Comparison of ENCODE assay signal across 12 cellular contexts in the genomic region with DNA sequence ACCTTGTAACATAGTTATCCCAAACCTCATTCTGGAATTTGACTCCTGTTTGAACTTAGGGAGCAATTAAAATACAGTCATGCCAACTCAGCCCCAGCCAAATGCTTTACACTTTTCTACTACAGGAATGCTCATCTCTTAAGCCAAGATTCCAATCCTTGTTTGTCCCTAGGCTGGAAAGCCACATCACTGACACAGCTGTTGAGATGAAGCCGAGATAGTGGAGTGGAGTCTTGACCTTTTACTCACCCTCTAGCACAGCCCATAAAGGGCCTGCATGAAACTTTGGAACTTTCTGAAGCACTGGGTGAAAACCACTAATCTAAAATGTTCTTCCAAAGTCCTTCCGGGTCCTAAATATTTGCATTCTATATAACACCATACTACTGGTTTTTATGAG.
A peak's percentile ranks its signal among the peaks of the same experiment; 100 is the strongest.
DNase-seq lines count a peak whose midpoint lies in the region; ATAC-seq, FAIRE-seq and TF ChIP-seq lines count a peak whose summit lies in the region.
"Had no signal": no experiment of that assay in that cellular context is flagged by ENCODE, and none has a peak within 500 bp of the region (broad histone marks: within the 10 kb centered on the region; RNA-seq: fewer than 3 reads in every experiment).

No MANE protein-coding gene starts in this region.

- TF ChIP-seq CTCF in breast epithelium (IDR thresholded peaks at IDR 0.05) (no peak), MCF 10A (IDR thresholded peaks at IDR 0.05; ENCODE audit: unreplicated experiment) (no peak), kidney (IDR thresholded peaks at IDR 0.05; ENCODE audit: borderline replicate concordance, extremely low read depth, insufficient read depth) (no peak)

- no peak overlapping the region for H3K9ac ChIP-seq in kidney (ENCODE audit: low read length in 2 of 2)

- no peak for ATAC-seq in HG03439 (IDR thresholded peaks at IDR 0.05; ENCODE audit: unreplicated experiment)
- ATAC-seq in T-cell (replicated peaks in 1 of 4), result no peak

- intact Hi-C loops in breast epithelium (cut with DNase I; ENCODE audit: low total_unique reads) (no loop called here), MCF 10A (cut with micrococcal nuclease) (loop anchor here (1.0 to 5.0 kb wide), 3 partner anchors 217 to 460 kb away; partner anchors contain the start of gene ETV1), kidney (cut with DNase I) (no loop called here)

- H3K4me3 Mint-ChIP-seq in MCF 10A (ENCODE audit: unreplicated experiment) (no peak overlapping the region), T-cell (no peak overlapping the region)
- H3K4me3 Mint-ChIP-seq: activated naive CD8-positive, alpha-beta T cell treated with anti-CD3 and anti-CD28 coated beads, Interleukin-2, amount 10 ng/mL, durations not matched to agents 7 days and 5 days had no signal

- no peaks in the 10 kb centered on the region for H3K9me3 Mint-ChIP-seq in MCF 10A (ENCODE audit: unreplicated experiment)
- H3K9me3 Mint-ChIP-seq in T-cell, result peaks cover 0 to 4% (median 0%) of the 10 kb centered on the region in 3 donors
- H3K9me3 Mint-ChIP-seq: activated naive CD8-positive, alpha-beta T cell treated with anti-CD3 and anti-CD28 coated beads, Interleukin-2, amount 10 ng/mL, durations not matched to agents 7 days and 5 days had no signal

- no TSS peak for BruUV-seq in MCF 10A (replicated peaks; lab: Mats Ljungman, UMichigan)

- no peaks in the 10 kb centered on the region for H3K36me3 Mint-ChIP-seq in MCF 10A (ENCODE audit: insufficient read depth, unreplicated experiment)
- no peaks in the 10 kb centered on the region for H3K36me3 Mint-ChIP-seq in T-cell
- H3K36me3 Mint-ChIP-seq: activated naive CD8-positive, alpha-beta T cell treated with anti-CD3 and anti-CD28 coated beads, Interleukin-2, amount 10 ng/mL, durations not matched to agents 7 days and 5 days had no signal

- H3K27ac ChIP-seq in breast epithelium, result peak overlapping the region; percentile 14 to 34
- no peak overlapping the region for H3K27ac ChIP-seq in kidney (ENCODE audit: low read depth in 2 of 2, low read length in 2 of 2)
- H3K27ac ChIP-seq: prostate gland had no signal

- H3K4me1 ChIP-seq in breast epithelium (no peaks in the 10 kb centered on the region), kidney (ENCODE audit: control insufficient read depth in 1 of 2, insufficient read depth in 1 of 2, low read depth in 1 of 2, low read length in 2 of 2) (no peaks in the 10 kb centered on the region)
- H3K4me1 ChIP-seq: prostate gland had no signal

- H3K4me1 Mint-ChIP-seq in MCF 10A (ENCODE audit: insufficient read depth, unreplicated experiment) (no peaks in the 10 kb centered on the region), T-cell (no peaks in the 10 kb centered on the region)
- H3K4me1 Mint-ChIP-seq: activated naive CD8-positive, alpha-beta T cell treated with anti-CD3 and anti-CD28 coated beads, Interleukin-2, amount 10 ng/mL, durations not matched to agents 7 days and 5 days had no signal

- H3K9me3 ChIP-seq in breast epithelium, result no peaks in the 10 kb centered on the region
- H3K9me3 ChIP-seq in kidney (ENCODE audit: control insufficient read depth in 1 of 2, low read length in 2 of 2), result no peaks in the 10 kb centered on the region
- H3K9me3 ChIP-seq: prostate gland had no signal

- H3K4me3 ChIP-seq in breast epithelium, result no peak overlapping the region
- no peak overlapping the region for H3K4me3 ChIP-seq in kidney (ENCODE audit: low read length in 2 of 2)
- H3K4me3 ChIP-seq: prostate gland had no signal

- H3K27ac Mint-ChIP-seq in MCF 10A (ENCODE audit: low read depth, unreplicated experiment) (no peak overlapping the region), T-cell (no peak overlapping the region)
- H3K27ac Mint-ChIP-seq: activated naive CD8-positive, alpha-beta T cell treated with anti-CD3 and anti-CD28 coated beads, Interleukin-2, amount 10 ng/mL, durations not matched to agents 7 days and 5 days had no signal

- H3K36me3 ChIP-seq in breast epithelium (no peaks in the 10 kb centered on the region), kidney (ENCODE audit: control insufficient read depth in 1 of 2, insufficient read depth in 2 of 2, low read length in 2 of 2) (no peaks in the 10 kb centered on the region)
- H3K36me3 ChIP-seq: prostate gland had no signal

- DNase-seq in breast epithelium (ENCODE audit: low spot score in 2 of 2) (peak in 1 of 2 donors; percentile 67), MCF 10A (ENCODE audit: unreplicated experiment) (no peak), amniotic epithelial cell (ENCODE audit: low read depth) (peak; percentile 46), islet precursor cell (peak; percentile 92), kidney (no peak), T-cell (no peak), cerebellar cortex (ENCODE audit: low spot score) (no peak)
- DNase-seq: activated naive CD8-positive, alpha-beta T cell treated with anti-CD3 and anti-CD28 coated beads, Interleukin-2, amount 10 ng/mL, durations not matched to agents 7 days and 5 days had no signal

- CTCF ChIA-PET in MCF 10A (lab: Yijun Ruan, JAX) (interaction anchor here (0.6 to 3.9 kb wide), 12 partner anchors 11 to 716 kb away, joined by 3 to 29 read pairs (median 4); no protein-coding TSS in a partner anchor), T-cell (lab: Charles Lee) (no interaction called here)

- POLR2A ChIA-PET in MCF 10A (lab: Yijun Ruan, JAX) (interaction anchor here (0.6 kb wide), 1 partner anchor 460 kb away, joined by 3 read pairs; no protein-coding TSS in a partner anchor), T-cell (lab: Charles Lee) (no interaction called here)

- no peaks in the 10 kb centered on the region for H3K27me3 ChIP-seq in breast epithelium

- FAIRE-seq in kidney (lab: Jason Lieb, UNC), result no peak
- FAIRE-seq: A204.1, endometrium had no signal

- TF ChIP-seq POLR2A in breast epithelium (IDR thresholded peaks at IDR 0.05), result no peak

- H3K27me3 Mint-ChIP-seq in MCF 10A (ENCODE audit: insufficient read depth, unreplicated experiment) (no peaks in the 10 kb centered on the region), T-cell (peaks cover 0 to 2% of the 10 kb centered on the region in 2 donors)
- H3K27me3 Mint-ChIP-seq: activated naive CD8-positive, alpha-beta T cell treated with anti-CD3 and anti-CD28 coated beads, Interleukin-2, amount 10 ng/mL, durations not matched to agents 7 days and 5 days had no signal

Comparison
In these comparisons a context has a peak if more than half of its experiments do, and no peak if none do; other contexts are left out.
1. DNase-seq: peak in amniotic epithelial cell (single experiment) and islet precursor cell (single experiment); none in MCF 10A (single experiment), kidney (single experiment), T-cell (0 of 34) and cerebellar cortex (single experiment).
2. H3K27ac ChIP-seq: peak in breast epithelium (2 of 2); none in kidney (0 of 2).